Comparison of ENCODE assay signal across 2 cellular contexts in genomic region chr3:59050811-59051414, GRCh38. TPM values are rescaled to one million over a fixed set of nuclear protein-coding genes. Genes with fewer than 3 reads are reported as not detected.
"Had no signal": no experiment of that assay in that cellular context is flagged by ENCODE, and none has a peak within 500 bp of the region (broad histone marks: within the 10 kb centered on the region; RNA-seq: fewer than 3 reads in every experiment).

No MANE protein-coding gene starts in this region.

RNA-seq across cellular contexts. Expression of gene CFAP20DC, which starts 1.1 kb away (rescaled TPM):
- total RNA-seq: gastrocnemius medialis, psoas muscle had no signal
